Comparison of ENCODE assay signal across 8 cellular contexts in genomic region chr14:24339284-24340151, GRCh38. TPM values are rescaled to one million over a fixed set of nuclear protein-coding genes. Genes with fewer than 3 reads are reported as not detected.
DNase-seq lines count a peak whose midpoint lies in the region; ATAC-seq and TF ChIP-seq lines count a peak whose summit lies in the region.

Gene RIPK3 (minus strand): TSS chr14:24339991. CDS start chr14:24339826, 165 bp downstream.

- CTCF ChIA-PET in MCF 10A (lab: Yijun Ruan, JAX) = interaction anchor here (0.7 to 16.6 kb wide), 7 partner anchors 8 to 93 kb away, joined by 3 to 626 read pairs (median 4); partner anchors contain the start of genes CBLN3, CIDEB and KHNYN
- CTCF ChIA-PET in activated CD8-positive, alpha-beta T cell treated with anti-CD3 and anti-CD28 coated beads for 36 hours (lab: Charles Lee) = interaction anchor here (0.7 to 12.7 kb wide), 12 partner anchors 7 to 103 kb away, joined by 3 to 454 read pairs (median 4); partner anchors contain the start of genes CBLN3, KHNYN, LTB4R and SDR39U1

- 11 to 25% methylated on average over 13 to 51 of the region's 51 CpGs for WGBS in upper lobe of left lung, 2 donors

- BruUV-seq in MCF 10A (replicated peaks; lab: Mats Ljungman, UMichigan) = no TSS peak

- TF ChIP-seq POLR2A in breast epithelium (IDR thresholded peaks at IDR 0.05) (no peak), upper lobe of left lung (IDR thresholded peaks at IDR 0.05) (peak in 3 of 4 donors; percentile 8 to 74 (median 59))

- H3K9me3 ChIP-seq in breast epithelium (no peaks in the 10 kb centered on the region), neutrophil (no peaks in the 10 kb centered on the region), upper lobe of left lung (no peaks in the 10 kb centered on the region)

- TF ChIP-seq CTCF in breast epithelium (IDR thresholded peaks at IDR 0.05) (no peak), MCF 10A (IDR thresholded peaks at IDR 0.05; ENCODE audit: unreplicated experiment) (no peak), epithelial cell of proximal tubule (conservative IDR thresholded peaks at IDR 0.05; ENCODE audit: low read depth, low read length) (no peak), neutrophil (IDR thresholded peaks at IDR 0.05) (no peak), upper lobe of left lung (IDR thresholded peaks at IDR 0.05) (peak in 2 of 6 experiments; percentile 7 to 23)
- TF ChIP-seq CTCF in activated CD8-positive, alpha-beta T cell treated with anti-CD3 and anti-CD28 coated beads for 36 hours (IDR thresholded peaks at IDR 0.05) = no peak

- H3K4me1 ChIP-seq in breast epithelium (no peaks in the 10 kb centered on the region), neutrophil (ENCODE audit: control insufficient read depth in 1 of 2, insufficient read depth in 1 of 2, low read depth in 1 of 2, low read length in 1 of 2) (peaks cover 50 to 55% of the 10 kb centered on the region in 2 experiments), upper lobe of left lung (peaks cover 26 to 47% (median 31%) of the 10 kb centered on the region in 4 donors)

- peaks cover 22% of the 10 kb centered on the region for H3K27me3 Mint-ChIP-seq in MCF 10A (ENCODE audit: insufficient read depth, unreplicated experiment)
- H3K27me3 Mint-ChIP-seq in activated CD8-positive, alpha-beta T cell treated with anti-CD3 and anti-CD28 coated beads for 36 hours = peaks cover 12% of the 10 kb centered on the region

- TF ChIP-seq EP300 in upper lobe of left lung (IDR thresholded peaks at IDR 0.05) = no peak

- intact Hi-C loops in breast epithelium (cut with DNase I; ENCODE audit: low total_unique reads) = no loop called here
- intact Hi-C loops in MCF 10A (cut with micrococcal nuclease) = no loop called here
- intact Hi-C loops in activated CD8-positive, alpha-beta T cell treated with anti-CD3 and anti-CD28 coated beads for 36 hours (cut with micrococcal nuclease) = loop anchor here (5.0 kb wide), 1 partner anchor 33 kb away; no protein-coding TSS in a partner anchor

- peaks cover 0 to 9% of the 10 kb centered on the region in 2 donors for H3K27me3 ChIP-seq in breast epithelium
- H3K27me3 ChIP-seq in neutrophil = peaks cover 9% of the 10 kb centered on the region
- H3K27me3 ChIP-seq in upper lobe of left lung = peaks cover 0 to 4% (median 0%) of the 10 kb centered on the region in 4 donors

- POLR2A ChIA-PET in MCF 10A (lab: Yijun Ruan, JAX) = no interaction called here
- POLR2A ChIA-PET in activated CD8-positive, alpha-beta T cell treated with anti-CD3 and anti-CD28 coated beads for 36 hours (lab: Charles Lee) = interaction anchor here (1.0 to 4.8 kb wide), 5 partner anchors 10 to 126 kb away, joined by 3 to 40 read pairs (median 4); partner anchors contain the start of genes CBLN3, CHMP4A and KHNYN

- H3K4me1 Mint-ChIP-seq in MCF 10A (ENCODE audit: insufficient read depth, unreplicated experiment) = no peaks in the 10 kb centered on the region
- H3K4me1 Mint-ChIP-seq in activated CD8-positive, alpha-beta T cell treated with anti-CD3 and anti-CD28 coated beads for 36 hours (ENCODE audit: low read depth) = peaks cover 18% of the 10 kb centered on the region

- H3K36me3 ChIP-seq in breast epithelium (no peaks in the 10 kb centered on the region), neutrophil (peaks cover 33% of the 10 kb centered on the region), upper lobe of left lung (peaks cover 0 to 11% (median 3%) of the 10 kb centered on the region in 4 donors)

- H3K4me3 Mint-ChIP-seq in MCF 10A (ENCODE audit: unreplicated experiment) = no peak within 1 kb of the TSS
- peak within 1 kb of the TSS; percentile 85 for H3K4me3 Mint-ChIP-seq in activated CD8-positive, alpha-beta T cell treated with anti-CD3 and anti-CD28 coated beads for 36 hours

- ATAC-seq in HG03558 (IDR thresholded peaks at IDR 0.05; ENCODE audit: extremely low read depth, unreplicated experiment) (peak; percentile 68), upper lobe of left lung (ENCODE audit: low FRiP score in 2 of 2) (peak; percentile 83 to 84)
- ATAC-seq in activated CD8-positive, alpha-beta T cell treated with anti-CD3 and anti-CD28 coated beads for 36 hours = peak; percentile 94

- DNase-seq in breast epithelium (ENCODE audit: low spot score in 2 of 2) (no peak), MCF 10A (ENCODE audit: unreplicated experiment) (no peak), epithelial cell of proximal tubule (ENCODE audit: low read depth) (no peak), upper lobe of left lung (peak; percentile 88 to 89), NCI-H1105 (lab: John Stamatoyannopoulos, UW) (no peak)
- DNase-seq in activated CD8-positive, alpha-beta T cell treated with anti-CD3 and anti-CD28 coated beads for 36 hours = peak; percentile 81

- no peaks in the 10 kb centered on the region for H3K9me3 Mint-ChIP-seq in MCF 10A (ENCODE audit: unreplicated experiment)
- H3K9me3 Mint-ChIP-seq in activated CD8-positive, alpha-beta T cell treated with anti-CD3 and anti-CD28 coated beads for 36 hours = no peaks in the 10 kb centered on the region

- H3K4me3 ChIP-seq in breast epithelium (peak within 1 kb of the TSS; percentile 47 to 66 (median 52)), epithelial cell of proximal tubule (ENCODE audit: low read depth, low read length) (peak within 1 kb of the TSS; percentile 40), neutrophil (ENCODE audit: low read depth in 1 of 2, low read length in 1 of 2) (peak within 1 kb of the TSS; percentile 72 to 88), upper lobe of left lung (peak within 1 kb of the TSS; percentile 4 to 70 (median 54))

- H3K36me3 Mint-ChIP-seq in MCF 10A (ENCODE audit: insufficient read depth, unreplicated experiment) = no peaks in the 10 kb centered on the region
- H3K36me3 Mint-ChIP-seq in activated CD8-positive, alpha-beta T cell treated with anti-CD3 and anti-CD28 coated beads for 36 hours (ENCODE audit: low read depth) = peaks cover 3% of the 10 kb centered on the region

- H3K27ac ChIP-seq in breast epithelium = peak within 1 kb of the TSS in 1 of 2 donors; percentile 48
- peak within 1 kb of the TSS; percentile 85 for H3K27ac ChIP-seq in neutrophil
- H3K27ac ChIP-seq in upper lobe of left lung = peak within 1 kb of the TSS; percentile 71 to 83 (median 78)

- no peak within 1 kb of the TSS for H3K27ac Mint-ChIP-seq in MCF 10A (ENCODE audit: low read depth, unreplicated experiment)
- H3K27ac Mint-ChIP-seq in activated CD8-positive, alpha-beta T cell treated with anti-CD3 and anti-CD28 coated beads for 36 hours = peak within 1 kb of the TSS; percentile 74

RNA-seq across cellular contexts. Expression of gene RIPK3, which starts in this region (rescaled TPM):
- total RNA-seq in breast epithelium = 10 to 100 TPM; 10.7 to 13.4 (median 12.0) TPM
- not detected in 2 replicates for total RNA-seq in MCF 10A (2022)
- total RNA-seq in activated CD8-positive, alpha-beta T cell treated with anti-CD3 and anti-CD28 coated beads for 36 hours = 1 to 10 TPM; 5.9 to 6.5 TPM
- 6.4 and 7.6 TPM in 2 replicates for total RNA-seq in epithelial cell of proximal tubule
- total RNA-seq in upper lobe of left lung = 10 to 100 TPM; 16.1 to 92.2 (median 29.1) TPM

Comparison
In these comparisons a context has a peak if more than half of its experiments do, and no peak if none do; other contexts are left out.
1. DNase-seq: peak in activated CD8-positive, alpha-beta T cell treated with anti-CD3 and anti-CD28 coated beads for 36 hours (single experiment) and upper lobe of left lung (2 of 2); none in breast epithelium (0 of 2), MCF 10A (single experiment), epithelial cell of proximal tubule (single experiment) and NCI-H1105 (single experiment).
2. Peak in every context shown above with its lines, with median percentiles within 50 percentile points of each other: H3K4me3 ChIP-seq and ATAC-seq.